1 cellular context compared by ENCODE assay signal in genomic region chr1:57464756-57465155, GRCh38.
TF ChIP-seq lines count a peak whose summit lies in the region.

No MANE protein-coding gene starts in this region.

TF ChIP-seq in HepG2, 621 proteins besides CTCF, POLR2A, EP300 and RAD21 (continued from another document and continues in another):
- 0 out of 2 replicates have a peak, but pooled peaks have one; percentile 64 for TF ChIP-seq TOE1 (CRISPR knock-in tag; IDR thresholded peaks at IDR 0.05)
- TF ChIP-seq THRA (CRISPR knock-in tag; IDR thresholded peaks at IDR 0.05; ENCODE audit: borderline replicate concordance): peak; percentile 46; the same call in 1 of the 2 replicates
- TF ChIP-seq HNRNPL (IDR thresholded peaks at IDR 0.05; ENCODE audit: low read depth, low read length): no peak
- TF ChIP-seq PLRG1 (conservative IDR thresholded peaks at IDR 0.05): no peak
- no peak for TF ChIP-seq CEBPZ (IDR thresholded peaks at IDR 0.05; ENCODE audit: low read length)
- TF ChIP-seq FOSL1 (CRISPR knock-in tag; IDR thresholded peaks at IDR 0.05; ENCODE audit: borderline replicate concordance): no peak
- no peak for TF ChIP-seq MEIS2 (CRISPR knock-in tag; IDR thresholded peaks at IDR 0.05)
- 0 out of 2 replicates have a peak, but pooled peaks have one; percentile 34 for TF ChIP-seq ZNF557 (CRISPR knock-in tag; IDR thresholded peaks at IDR 0.05)
- no peak for TF ChIP-seq HES4 (CRISPR knock-in tag; IDR thresholded peaks at IDR 0.05; ENCODE audit: borderline replicate concordance)
- peak; percentile 96 for TF ChIP-seq SOX5 (CRISPR knock-in tag; IDR thresholded peaks at IDR 0.05; ENCODE audit: borderline replicate concordance)
- TF ChIP-seq ZNF574 (CRISPR knock-in tag; IDR thresholded peaks at IDR 0.05): no peak
- TF ChIP-seq ZNF460 (CRISPR knock-in tag; IDR thresholded peaks at IDR 0.05; ENCODE audit: borderline replicate concordance): no peak
- TF ChIP-seq ZNF816 (CRISPR knock-in tag; IDR thresholded peaks at IDR 0.05; ENCODE audit: borderline replicate concordance): peak; percentile 71; the same call in 1 of the 2 replicates
- TF ChIP-seq PCBP1 (IDR thresholded peaks at IDR 0.05; ENCODE audit: borderline replicate concordance, low read depth, low read length): no peak
- TF ChIP-seq ZNF878 (CRISPR knock-in tag; IDR thresholded peaks at IDR 0.05): peak; percentile 68
- peak; percentile 84 for TF ChIP-seq HMG20B (CRISPR knock-in tag; conservative IDR thresholded peaks at IDR 0.05)
- no peak for TF ChIP-seq SKIL (CRISPR knock-in tag; IDR thresholded peaks at IDR 0.05; ENCODE audit: borderline replicate concordance)
- no peak for TF ChIP-seq NONO (IDR thresholded peaks at IDR 0.05)
- no peak for TF ChIP-seq NONO (CRISPR knock-in tag; conservative IDR thresholded peaks at IDR 0.05)
- TF ChIP-seq ISL2 (CRISPR knock-in tag; IDR thresholded peaks at IDR 0.05): peak; percentile 95
- peak; percentile 14 for TF ChIP-seq SKI (IDR thresholded peaks at IDR 0.05; ENCODE audit: partially characterized antibody)
- TF ChIP-seq ZNF678 (CRISPR knock-in tag; IDR thresholded peaks at IDR 0.05): no peak
- no peak for TF ChIP-seq ZNF713 (CRISPR knock-in tag; IDR thresholded peaks at IDR 0.05)
- TF ChIP-seq ZFP1 (CRISPR knock-in tag; IDR thresholded peaks at IDR 0.05): 0 out of 2 replicates have a peak, but pooled peaks have one; percentile 47
- no peak for TF ChIP-seq ZNF281 (CRISPR knock-in tag; IDR thresholded peaks at IDR 0.05; ENCODE audit: borderline replicate concordance)
- TF ChIP-seq NR2F2 (IDR thresholded peaks at IDR 0.05; ENCODE audit: borderline replicate concordance, low read depth): peak; percentile 71; the same call in 1 of the 2 replicates
- no peak for TF ChIP-seq RNF2 (conservative IDR thresholded peaks at IDR 0.05; ENCODE audit: low read depth)
- no peak for TF ChIP-seq HBP1 (CRISPR knock-in tag; IDR thresholded peaks at IDR 0.05; ENCODE audit: low read depth)
- peak; percentile 62; the same call in 1 of the 2 replicates for TF ChIP-seq KAT8 (CRISPR knock-in tag; IDR thresholded peaks at IDR 0.05)
- peak; percentile 87 for TF ChIP-seq TBX3 (IDR thresholded peaks at IDR 0.05; ENCODE audit: borderline replicate concordance)
- TF ChIP-seq SATB2 (CRISPR knock-in tag; IDR thresholded peaks at IDR 0.05): no peak
- no peak for TF ChIP-seq EZH2 (conservative IDR thresholded peaks at IDR 0.05; ENCODE audit: low read depth, low read length)
- peak; percentile 59 for TF ChIP-seq TCF7L2 (IDR thresholded peaks at IDR 0.05; ENCODE audit: low read depth, low read length)
- no peak for TF ChIP-seq SNAI1 (CRISPR knock-in tag; IDR thresholded peaks at IDR 0.05; ENCODE audit: borderline replicate concordance)
- TF ChIP-seq ZNF362 (CRISPR knock-in tag; IDR thresholded peaks at IDR 0.05; ENCODE audit: borderline replicate concordance): peak; percentile 99
- TF ChIP-seq NR3C1 (CRISPR knock-in tag; IDR thresholded peaks at IDR 0.05): no peak
- no peak for TF ChIP-seq MAFK (conservative IDR thresholded peaks at IDR 0.05 in 1 of 2, IDR thresholded peaks at IDR 0.05 in 1 of 2; ENCODE audit: low read length in 2 of 2)
- no peak for TF ChIP-seq ZNF766 (CRISPR knock-in tag; IDR thresholded peaks at IDR 0.05; ENCODE audit: borderline replicate concordance)
- TF ChIP-seq SP2 (CRISPR knock-in tag; IDR thresholded peaks at IDR 0.05): no peak
- TF ChIP-seq ZKSCAN8 (CRISPR knock-in tag; IDR thresholded peaks at IDR 0.05; ENCODE audit: borderline replicate concordance): peak; percentile 36; the same call in 1 of the 2 replicates
- no peak for TF ChIP-seq HNRNPLL (IDR thresholded peaks at IDR 0.05; ENCODE audit: low read depth, low read length, poor library complexity, severe bottlenecking)
- TF ChIP-seq NFAT5 (CRISPR knock-in tag; IDR thresholded peaks at IDR 0.05): no peak
- no peak for TF ChIP-seq RFX1 (IDR thresholded peaks at IDR 0.05)
